Comparison of ENCODE assay signal across 29 cellular contexts in genomic region chr6:32064706-32065105, GRCh38. TPM values are rescaled to one million over a fixed set of nuclear protein-coding genes. Genes with fewer than 3 reads are reported as not detected.
"Had no signal": no experiment of that assay in that cellular context is flagged by ENCODE, and none has a peak within 500 bp of the region (broad histone marks: within the 10 kb centered on the region; RNA-seq: fewer than 3 reads in every experiment).

No MANE protein-coding gene starts in this region.

- H3K9me3 Mint-ChIP-seq: stimulated activated effector memory CD8-positive, alpha-beta T cell treated with anti-CD3 and anti-CD28 coated beads, Interleukin-12 subunit alpha, Interleukin-12 subunit beta, amount 100 ng/mL, for 72 hours; stimulated activated memory B cell treated with anti-CD40 and anti-IgM and Interleukin-4, amounts not matched to agents 10 μg/mL and 1 μg/mL and 100 μg/mL, for 72 hours; stimulated activated naive B cell treated with anti-CD40 and anti-IgM and Interleukin-4, amounts not matched to agents 10 μg/mL and 1 μg/mL and 100 μg/mL, for 72 hours; stimulated activated naive CD8-positive, alpha-beta T cell treated with anti-CD3 and anti-CD28 coated beads, Interleukin-15, amount 100 ng/mL, for 72 hours; stimulated activated naive CD8-positive, alpha-beta T cell treated with anti-CD3 and anti-CD28 coated beads, Interleukin-15, Interleukin-2, amounts not matched to agents 100 ng/mL and 50 ng/mL, for 24 hours; type B pancreatic cell had no signal

- H3K9me3 ChIP-seq: stomach, suprapubic skin, testis, thoracic aorta, thyroid gland, tibial artery, tibial nerve, transverse colon, upper lobe of left lung, upper lobe of right lung, uterus, vagina had no signal

- H3K36me3 ChIP-seq: transverse colon, uterus had no signal

- H3K4me1 Mint-ChIP-seq: stimulated activated effector memory CD8-positive, alpha-beta T cell treated with anti-CD3 and anti-CD28 coated beads, Interleukin-12 subunit alpha, Interleukin-12 subunit beta, amount 100 ng/mL, for 72 hours; stimulated activated memory B cell treated with anti-CD40 and anti-IgM and Interleukin-4, amounts not matched to agents 10 μg/mL and 1 μg/mL and 100 μg/mL, for 72 hours; stimulated activated naive B cell treated with anti-CD40 and anti-IgM and Interleukin-4, amounts not matched to agents 10 μg/mL and 1 μg/mL and 100 μg/mL, for 72 hours; stimulated activated naive CD8-positive, alpha-beta T cell treated with anti-CD3 and anti-CD28 coated beads, Interleukin-15, amount 100 ng/mL, for 72 hours had no signal

- DNase-seq: stimulated activated CD4-positive, alpha-beta T cell treated with anti-CD3 and anti-CD28 coated beads, Interleukin-2, amount 100 ng/mL, for 48 hours; stimulated activated CD4-positive, alpha-beta T cell treated with anti-CD3 and anti-CD28 coated beads, Interleukin-4, amount 100 ng/mL, for 1 hour; stimulated activated CD4-positive, alpha-beta T cell treated with anti-CD3 and anti-CD28 coated beads, Interleukin-4, amount 100 ng/mL, for 24 hours; stimulated activated CD4-positive, alpha-beta T cell treated with anti-CD3 and anti-CD28 coated beads, Interleukin-4, amount 100 ng/mL, for 4 hours; stimulated activated CD8-positive, alpha-beta memory T cell treated with anti-CD3 and anti-CD28 coated beads, Interleukin-4, amount 100 ng/mL, for 48 hours; stimulated activated naive B cell treated with anti-CD40 and anti-IgM and Interleukin-4, amounts not matched to agents 10 μg/mL and 1 μg/mL and 100 μg/mL, for 72 hours; stimulated activated naive CD4-positive, alpha-beta T cell; stimulated activated naive CD4-positive, alpha-beta T cell treated with Interleukin-2 at 50 U/mL for 16 hours; stimulated activated naive CD8-positive, alpha-beta T cell treated with anti-CD3 and anti-CD28 coated beads, Interleukin-15, amount 100 ng/mL, for 72 hours; stimulated activated naive CD8-positive, alpha-beta T cell treated with anti-CD3 and anti-CD28 coated beads, Interleukin-15, Interleukin-2, amounts not matched to agents 100 U/mL and 50 U/mL, for 24 hours; stomach; substantia nigra; testis; thyroid gland; tibial artery; transverse colon; trophoblast cell; upper lobe of right lung; uterus had no signal

- ATAC-seq: stimulated activated memory B cell treated with anti-CD40 and anti-IgM and Interleukin-4, amounts not matched to agents 10 μg/mL and 1 μg/mL and 100 μg/mL, for 72 hours; stimulated activated naive CD8-positive, alpha-beta T cell treated with anti-CD3 and anti-CD28 coated beads, Interleukin-15, amount 100 ng/mL, for 72 hours; stimulated activated naive CD8-positive, alpha-beta T cell treated with anti-CD3 and anti-CD28 coated beads, Interleukin-15, Interleukin-2, amounts not matched to agents 100 U/mL and 50 U/mL, for 24 hours; upper lobe of right lung had no signal

- H3K27ac ChIP-seq: stomach, suprapubic skin, testis, thoracic aorta, thyroid gland, tibial artery, transverse colon, upper lobe of left lung, upper lobe of right lung, uterus, vagina had no signal

- H3K27me3 ChIP-seq: stomach, suprapubic skin, testis, thyroid gland, tibial artery, tibial nerve, transverse colon, upper lobe of left lung, upper lobe of right lung, uterus, vagina had no signal

- H3K36me3 Mint-ChIP-seq: stimulated activated effector memory CD8-positive, alpha-beta T cell treated with anti-CD3 and anti-CD28 coated beads, Interleukin-12 subunit alpha, Interleukin-12 subunit beta, amount 100 ng/mL, for 72 hours; stimulated activated memory B cell treated with anti-CD40 and anti-IgM and Interleukin-4, amounts not matched to agents 10 μg/mL and 1 μg/mL and 100 μg/mL, for 72 hours; stimulated activated naive B cell treated with anti-CD40 and anti-IgM and Interleukin-4, amounts not matched to agents 10 μg/mL and 1 μg/mL and 100 μg/mL, for 72 hours had no signal

- H3K27ac Mint-ChIP-seq: stimulated activated memory B cell treated with anti-CD40 and anti-IgM and Interleukin-4, amounts not matched to agents 10 μg/mL and 1 μg/mL and 100 μg/mL, for 72 hours; stimulated activated naive CD8-positive, alpha-beta T cell treated with anti-CD3 and anti-CD28 coated beads, Interleukin-15, amount 100 ng/mL, for 72 hours; stimulated activated naive CD8-positive, alpha-beta T cell treated with anti-CD3 and anti-CD28 coated beads, Interleukin-15, Interleukin-2, amounts not matched to agents 100 ng/mL and 50 ng/mL, for 24 hours; type B pancreatic cell had no signal

- H3K4me3 Mint-ChIP-seq: stimulated activated effector memory CD8-positive, alpha-beta T cell treated with anti-CD3 and anti-CD28 coated beads, Interleukin-12 subunit alpha, Interleukin-12 subunit beta, amount 100 ng/mL, for 72 hours; stimulated activated memory B cell treated with anti-CD40 and anti-IgM and Interleukin-4, amounts not matched to agents 10 μg/mL and 1 μg/mL and 100 μg/mL, for 72 hours; stimulated activated naive B cell treated with anti-CD40 and anti-IgM and Interleukin-4, amounts not matched to agents 10 μg/mL and 1 μg/mL and 100 μg/mL, for 72 hours; stimulated activated naive CD8-positive, alpha-beta T cell treated with anti-CD3 and anti-CD28 coated beads, Interleukin-15, amount 100 ng/mL, for 72 hours; stimulated activated naive CD8-positive, alpha-beta T cell treated with anti-CD3 and anti-CD28 coated beads, Interleukin-15, Interleukin-2, amounts not matched to agents 100 ng/mL and 50 ng/mL, for 24 hours; type B pancreatic cell had no signal

- H3K4me3 ChIP-seq: stomach, suprapubic skin, testis, thoracic aorta, thyroid gland, tibial artery, tibial nerve, transverse colon, upper lobe of left lung, upper lobe of right lung, uterus, vagina had no signal

- H3K4me1 ChIP-seq: stomach, suprapubic skin, testis, thyroid gland, tibial artery, transverse colon, upper lobe of left lung, upper lobe of right lung, uterus, vagina had no signal

- H3K27me3 Mint-ChIP-seq: stimulated activated naive CD8-positive, alpha-beta T cell treated with anti-CD3 and anti-CD28 coated beads, Interleukin-15, amount 100 ng/mL, for 72 hours; stimulated activated naive CD8-positive, alpha-beta T cell treated with anti-CD3 and anti-CD28 coated beads, Interleukin-15, Interleukin-2, amounts not matched to agents 100 ng/mL and 50 ng/mL, for 24 hours; type B pancreatic cell had no signal

RNA-seq across cellular contexts. Expression of gene CYP21A2, which starts 26.5 kb away (rescaled TPM):
- total RNA-seq: stomach, urinary bladder had no signal
